Comparison of ENCODE assay signal across 9 cellular contexts in genomic region chr6:43263314-43264178, GRCh38. TPM values are rescaled to one million over a fixed set of nuclear protein-coding genes. Genes with fewer than 3 reads are reported as not detected.
DNase-seq lines count a peak whose midpoint lies in the region; ATAC-seq and TF ChIP-seq lines count a peak whose summit lies in the region.
"Had no signal": no experiment of that assay in that cellular context is flagged by ENCODE, and none has a peak within 500 bp of the region (broad histone marks: within the 10 kb centered on the region; RNA-seq: fewer than 3 reads in every experiment).

No MANE protein-coding gene starts in this region.

- H3K4me3 ChIP-seq in mammary epithelial cell (replicated peaks in 1 of 3; ENCODE audit: insufficient read depth in 1 of 3, low read depth in 2 of 3, low read length in 3 of 3) = no peak overlapping the region

- no peaks in the 10 kb centered on the region for H3K4me1 ChIP-seq in mammary epithelial cell (ENCODE audit: insufficient read depth, low read length)

- H3K9me3 ChIP-seq in mammary epithelial cell (replicated peaks; ENCODE audit: insufficient read depth, low read length) = no peaks in the 10 kb centered on the region

- no TSS peak for BruUV-seq in mammary epithelial cell (replicated peaks; lab: Mats Ljungman, UMichigan)

- dilution Hi-C loops in mammary epithelial cell (cut with HindIII; ENCODE audit: low sequenced_read_pairs) = loop anchor here (5.0 kb wide), 1 partner anchor 66 kb away; no protein-coding TSS in a partner anchor

- intact Hi-C loops in mammary epithelial cell (cut with micrococcal nuclease) = loop anchor here (1.0 to 5.0 kb wide), 7 partner anchors 71 to 363 kb away; partner anchors contain the start of gene ABCC10

- no peak overlapping the region for H3K9ac ChIP-seq in mammary epithelial cell (ENCODE audit: insufficient read depth, low read length)

- DNase-seq in DMS153 (lab: John Stamatoyannopoulos, UW) (peak; percentile 62), NCI-H146 (lab: John Stamatoyannopoulos, UW) (peak; percentile 62), mammary epithelial cell (peak; percentile 51), kidney glomerular epithelial cell (lab: John Stamatoyannopoulos, UW) (peak; percentile 44), mesenteric fat pad (ENCODE audit: low spot score) (no peak)
- DNase-seq in activated CD4-positive, CD25-positive, alpha-beta regulatory T cell treated with anti-CD3 and anti-CD28 coated beads, Interleukin-2, amount 50 U/mL, for 16 hours (ENCODE audit: low read depth, low spot score) = peak; percentile 47
- DNase-seq in stimulated activated CD4-positive, alpha-beta T cell treated with anti-CD3 and anti-CD28 coated beads, Interleukin-4, amount 100 ng/mL, for 4 hours = peak; percentile 70 to 72

- 48% methylated on average over 10 of the region's 12 CpGs for WGBS in mammary epithelial cell (ENCODE audit: low coverage, missing lambda C conversion rate)

- H2AFZ ChIP-seq in mammary epithelial cell (ENCODE audit: low read depth, low read length) = no peak overlapping the region

- in situ Hi-C loops in mammary epithelial cell (cut with MboI; ENCODE audit: low sequenced_read_pairs in 2 of 2) = loop anchor here (5.0 to 10.0 kb wide), 3 partner anchors 71 to 234 kb away; no protein-coding TSS in a partner anchor

- H3K27ac ChIP-seq in mammary epithelial cell (ENCODE audit: insufficient read depth, low read depth, low read length) = no peak overlapping the region

- H3K27me3 ChIP-seq in mammary epithelial cell (ENCODE audit: insufficient read depth, low read length) = no peaks in the 10 kb centered on the region

- H3K4me2 ChIP-seq in mammary epithelial cell (ENCODE audit: insufficient read depth, low read depth, low read length) = no peak overlapping the region

- CTCF ChIA-PET in mammary epithelial cell (lab: Charles Lee; ENCODE audit: low non-redundant PET) = interaction anchor here (0.5 to 1.6 kb wide), 5 partner anchors 71 to 254 kb away, joined by 3 to 8 read pairs (median 4); no protein-coding TSS in a partner anchor

- ATAC-seq in GM21825 (IDR thresholded peaks at IDR 0.05; ENCODE audit: unreplicated experiment) = peak; percentile 67

- peak; percentile 87 to 91 for TF ChIP-seq CTCF in mammary epithelial cell (conservative IDR thresholded peaks at IDR 0.05 in 1 of 2, IDR thresholded peaks at IDR 0.05 in 1 of 2; ENCODE audit: extremely low read depth in 1 of 2, insufficient read depth in 1 of 2, low read depth in 1 of 2, low read length in 2 of 2)

- no peaks in the 10 kb centered on the region for H3K79me2 ChIP-seq in mammary epithelial cell (ENCODE audit: insufficient read depth, low read length)

- H3K36me3 ChIP-seq in mammary epithelial cell (ENCODE audit: insufficient read depth, low read length) = no peaks in the 10 kb centered on the region

- H4K20me1 ChIP-seq in mammary epithelial cell (ENCODE audit: insufficient read depth, low read length) = no peaks in the 10 kb centered on the region

RNA-seq across cellular contexts. Expression of gene TTBK1, which starts 20.3 kb away (rescaled TPM):
- total RNA-seq in mammary epithelial cell (under 1 TPM in 1 of 2 donors, not detected in 1; under 0.01 TPM), mesenteric fat pad (0.06 TPM)
- not detected for polyA plus RNA-seq in mammary epithelial cell
- polyA minus RNA-seq in mammary epithelial cell = not detected

RNA-seq across cellular contexts. Expression of gene DNPH1, which starts 34.3 kb away (rescaled TPM):
- 10 to 100 TPM; 55.2 to 56.9 TPM for total RNA-seq in mammary epithelial cell
- 112 TPM for polyA plus RNA-seq in mammary epithelial cell
- polyA minus RNA-seq in mammary epithelial cell = 24.8 TPM
- total RNA-seq in mesenteric fat pad = 36.5 TPM

RNA-seq across cellular contexts. Expression of gene SLC22A7, which starts 34.5 kb away (rescaled TPM):
- not detected for total RNA-seq in mammary epithelial cell
- polyA plus RNA-seq in mammary epithelial cell = not detected
- not detected for polyA minus RNA-seq in mammary epithelial cell
- not detected for total RNA-seq in mesenteric fat pad
- total RNA-seq: activated CD8-positive, alpha-beta memory T cell treated with anti-CD3 and anti-CD28 coated beads for 36 hours had no signal

RNA-seq across cellular contexts. Expression of gene CRIP3, which starts 45.1 kb away (rescaled TPM):
- total RNA-seq in mammary epithelial cell (under 1 TPM in 1 of 2 donors, not detected in 1; 0.50 TPM), mesenteric fat pad (0.58 TPM)
- polyA plus RNA-seq in mammary epithelial cell = 0.39 TPM
- not detected for polyA minus RNA-seq in mammary epithelial cell
